ENCODE assay signal across 28 cellular contexts in the genomic region with DNA sequence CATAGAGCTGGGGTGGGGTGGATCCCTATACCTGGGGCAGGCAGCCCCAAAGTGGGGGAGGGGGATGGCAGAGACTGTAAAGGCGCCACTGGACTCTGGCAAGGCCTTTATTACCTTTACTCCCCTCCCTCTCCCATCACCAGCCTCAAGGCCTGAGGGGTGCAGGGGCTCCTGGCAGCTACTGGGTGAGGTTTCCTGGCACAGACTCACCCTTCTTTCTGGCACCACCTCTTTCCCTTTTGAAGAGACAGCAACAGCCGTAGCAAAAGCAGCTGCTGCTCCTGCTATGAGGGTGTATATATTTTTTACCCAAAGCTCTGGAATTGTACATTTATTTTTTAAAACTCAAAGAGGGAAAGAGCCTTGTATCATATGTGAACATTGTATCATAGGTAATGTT. TPM values are rescaled to one million over a fixed set of nuclear protein-coding genes. Genes with fewer than 3 reads are reported as not detected.
A peak's percentile ranks its signal among the peaks of the same experiment; 100 is the strongest.
DNase-seq lines count a peak whose midpoint lies in the region; ATAC-seq lines count a peak whose summit lies in the region.
"Had no signal": no experiment of that assay in that cellular context is flagged by ENCODE, and none has a peak within 500 bp of the region (broad histone marks: within the 10 kb centered on the region; RNA-seq: fewer than 3 reads in every experiment).

No MANE protein-coding gene starts in this region.

- no peak for DNase-seq in activated naive CD4-positive, alpha-beta T cell treated with anti-CD3 and anti-CD28 coated beads, Interleukin-2, amount 10 ng/mL, durations not matched to agents 7 days and 5 days
- DNase-seq in activated naive CD4-positive, alpha-beta T cell treated with Interleukin-2 at 50 U/mL for 16 hours = no peak
- no peak for DNase-seq in NT2/D1 (ENCODE audit: low read depth, low spot score)
- no peak for DNase-seq in left colon
- DNase-seq in sciatic nerve (ENCODE audit: low spot score) = no peak
- DNase-seq in NOMO-1 treated with dmso at 0.1 percent for 144 hours (lab: John Stamatoyannopoulos, UW; ENCODE audit: unreplicated experiment) = no peak
- no peak for DNase-seq in OCI-M1 (lab: John Stamatoyannopoulos, UW)
- DNase-seq: activated CD4-positive, alpha-beta T cell treated with anti-CD3 and anti-CD28 coated beads, Interleukin-2, amount 50 U/mL, for 48 hours; activated CD4-positive, CD25-positive, alpha-beta regulatory T cell treated with anti-CD3 and anti-CD28 coated beads, Interleukin-2, amount 50 U/mL, for 72 hours; activated naive CD4-positive, alpha-beta T cell; activated T-cell treated with anti-CD3 and anti-CD28 coated beads, Interleukin-2, amount 50 U/mL, for 48 hours; cerebellar nuclear complex; DMS53; esophagus squamous epithelium; Kasumi-1; left ventricle myocardium superior; naive B cell; NCI-H1048; NCI-H2029; NCI-H524 treated with DMSO at 0.1 percent for 48 hours; stimulated activated naive B cell treated with anti-CD40 and anti-IgM and Interleukin-4, amounts not matched to agents 10 μg/mL and 1 μg/mL and 100 μg/mL, for 72 hours had no signal

- H3K36me3 Mint-ChIP-seq in activated naive CD4-positive, alpha-beta T cell treated with anti-CD3 and anti-CD28 coated beads, Interleukin-2, amount 10 ng/mL, durations not matched to agents 7 days and 5 days = no peaks in the 10 kb centered on the region
- H3K36me3 Mint-ChIP-seq: naive B cell had no signal

- H3K9me3 Mint-ChIP-seq in activated naive CD4-positive, alpha-beta T cell treated with anti-CD3 and anti-CD28 coated beads, Interleukin-2, amount 10 ng/mL, durations not matched to agents 7 days and 5 days = no peaks in the 10 kb centered on the region
- H3K9me3 Mint-ChIP-seq: stimulated activated naive B cell treated with anti-CD40 and anti-IgM and Interleukin-4, amounts not matched to agents 10 μg/mL and 1 μg/mL and 100 μg/mL, for 72 hours had no signal

- peaks cover 21% of the 10 kb centered on the region for H3K36me3 ChIP-seq in NT2/D1 (ENCODE audit: insufficient read depth, insufficient read length, low read length)

- peak; percentile 18 for ATAC-seq in left colon
- ATAC-seq in sciatic nerve = no peak
- ATAC-seq in HG02678 (IDR thresholded peaks at IDR 0.05; ENCODE audit: unreplicated experiment) = no peak
- ATAC-seq: A549; left ventricle myocardium superior; Panc1; stimulated activated naive B cell treated with anti-CD40 and anti-IgM and Interleukin-4, amounts not matched to agents 10 μg/mL and 1 μg/mL and 100 μg/mL, for 72 hours had no signal

- 0 out of 2 replicates have a peak, but pooled peaks cover 10% of the 10 kb centered on the region for H3K9me3 ChIP-seq in NT2/D1 (ENCODE audit: insufficient read depth, low read length)
- H3K9me3 ChIP-seq: heart left ventricle had no signal

- no peaks in the 10 kb centered on the region for H3K27me3 ChIP-seq in NT2/D1 (ENCODE audit: insufficient read depth, insufficient read length)
- H3K27me3 ChIP-seq: foreskin keratinocyte, heart left ventricle had no signal

- no peak overlapping the region for H3K4me3 ChIP-seq in NT2/D1 (ENCODE audit: insufficient read length, low read depth)
- H3K4me3 ChIP-seq: A549, esophagus squamous epithelium, heart left ventricle, skin epidermis had no signal

- H3K27ac Mint-ChIP-seq in activated naive CD4-positive, alpha-beta T cell treated with anti-CD3 and anti-CD28 coated beads, Interleukin-2, amount 10 ng/mL, durations not matched to agents 7 days and 5 days = peak overlapping the region; percentile 55
- H3K27ac Mint-ChIP-seq: B cell, naive B cell had no signal

- H3K4me3 Mint-ChIP-seq in activated naive CD4-positive, alpha-beta T cell treated with anti-CD3 and anti-CD28 coated beads, Interleukin-2, amount 10 ng/mL, durations not matched to agents 7 days and 5 days = no peak overlapping the region
- H3K4me3 Mint-ChIP-seq: B cell; stimulated activated naive B cell treated with anti-CD40 and anti-IgM and Interleukin-4, amounts not matched to agents 10 μg/mL and 1 μg/mL and 100 μg/mL, for 72 hours had no signal

- peaks cover 29% of the 10 kb centered on the region for H3K4me1 Mint-ChIP-seq in activated naive CD4-positive, alpha-beta T cell treated with anti-CD3 and anti-CD28 coated beads, Interleukin-2, amount 10 ng/mL, durations not matched to agents 7 days and 5 days

- CTCF ChIA-PET in activated naive CD4-positive, alpha-beta T cell treated with anti-CD3 and anti-CD28 coated beads, Interleukin-2, amount 10 ng/mL, durations not matched to agents 7 days and 5 days (lab: Charles Lee) = interaction anchor here (0.7 to 1.1 kb wide), 3 partner anchors 80 to 181 kb away, joined by 3 to 4 read pairs (median 3); no protein-coding TSS in a partner anchor

- H3K27me3 Mint-ChIP-seq in activated naive CD4-positive, alpha-beta T cell treated with anti-CD3 and anti-CD28 coated beads, Interleukin-2, amount 10 ng/mL, durations not matched to agents 7 days and 5 days = peaks cover 36% of the 10 kb centered on the region

- H3K4me1 ChIP-seq in NT2/D1 (ENCODE audit: insufficient read depth, insufficient read length) = peaks cover 17% of the 10 kb centered on the region
- H3K4me1 ChIP-seq: foreskin keratinocyte had no signal

- intact Hi-C loops in left colon (cut with DNase I, micrococcal nuclease) = loop anchor here in 1 of 2 donors (10.0 kb wide), 1 partner anchor 160 kb away; no protein-coding TSS in a partner anchor
- intact Hi-C loops in sciatic nerve (cut with DNase I) = loop anchor here (10.0 kb wide), 1 partner anchor 180 kb away; the partner anchor contains the start of gene CSF3

- peak overlapping the region; percentile 39 for H3K9ac ChIP-seq in NT2/D1 (ENCODE audit: insufficient read length, low read depth)

RNA-seq across cellular contexts. Expression of gene RAPGEFL1, which starts 17.6 kb away (rescaled TPM):
- total RNA-seq in left colon = 100 to 1,000 TPM; 149 to 194 TPM
- total RNA-seq in sciatic nerve = 21.2 TPM

RNA-seq across cellular contexts. Expression of gene WIPF2, which starts 24.3 kb away (rescaled TPM):
- 10 to 100 TPM; 43.6 to 53.6 TPM for total RNA-seq in left colon
- 41.1 TPM for total RNA-seq in sciatic nerve

RNA-seq across cellular contexts. Expression of gene CASC3, which starts 54.5 kb away (rescaled TPM):
- 10 to 100 TPM; 56.2 to 58.9 TPM for total RNA-seq in left colon
- 135 TPM for total RNA-seq in sciatic nerve
